18 cellular contexts compared by ENCODE assay signal in the genomic region with DNA sequence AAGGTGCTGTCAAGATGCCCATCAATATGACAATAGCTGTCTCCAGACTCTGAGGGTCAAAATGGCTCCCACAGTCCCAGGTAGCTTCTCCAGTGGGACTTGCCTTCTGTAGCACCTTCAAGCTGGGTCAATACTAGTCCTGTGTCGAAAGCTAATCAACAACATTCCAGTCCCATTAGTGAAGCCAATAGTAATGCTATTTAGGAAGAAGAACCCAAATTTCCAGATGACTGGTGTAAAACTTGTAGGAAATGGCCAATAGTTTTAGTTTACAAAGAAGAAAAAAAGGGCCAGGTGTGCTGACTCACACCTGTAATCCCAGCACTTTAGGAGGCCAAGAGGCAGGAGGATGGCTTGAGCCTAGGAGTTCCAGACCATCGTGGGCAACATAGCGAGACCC. TPM values are rescaled to one million over a fixed set of nuclear protein-coding genes. Genes with fewer than 3 reads are reported as not detected.
DNase-seq lines count a peak whose midpoint lies in the region; ATAC-seq lines count a peak whose summit lies in the region.
"Had no signal": no experiment of that assay in that cellular context is flagged by ENCODE, and none has a peak within 500 bp of the region (broad histone marks: within the 10 kb centered on the region; RNA-seq: fewer than 3 reads in every experiment).

No MANE protein-coding gene starts in this region.

- H3K27ac Mint-ChIP-seq in activated T-cell treated with anti-CD3 and anti-CD28 coated beads, Interleukin-2, amount 50 U/mL, for 72 hours: peak overlapping the region; percentile 69
- peak overlapping the region; percentile 65 to 99 (median 99) for H3K27ac Mint-ChIP-seq in IgD-negative memory B cell
- peak overlapping the region; percentile 100 for H3K27ac Mint-ChIP-seq in activated naive CD8-positive, alpha-beta T cell treated with anti-CD3 and anti-CD28 coated beads for 36 hours
- H3K27ac Mint-ChIP-seq in naive thymus-derived CD8-positive, alpha-beta T cell: peak overlapping the region; percentile 97 to 100 (median 100)
- H3K27ac Mint-ChIP-seq: dendritic cell treated with granulocyte-macrophage colony-stimulating factor and Interleukin-4, amounts not matched to agents 40 ng/mL and 50 ng/mL, for 4 days had no signal

- H3K4me3 Mint-ChIP-seq in activated T-cell treated with anti-CD3 and anti-CD28 coated beads, Interleukin-2, amount 50 U/mL, for 72 hours: peak overlapping the region; percentile 97 to 99
- peak overlapping the region in 1 of 4 donors; percentile 97 for H3K4me3 Mint-ChIP-seq in IgD-negative memory B cell
- no peak overlapping the region for H3K4me3 Mint-ChIP-seq in activated naive CD8-positive, alpha-beta T cell treated with anti-CD3 and anti-CD28 coated beads for 36 hours
- peak overlapping the region in 5 of 10 donors; percentile 82 to 100 (median 93) for H3K4me3 Mint-ChIP-seq in naive thymus-derived CD8-positive, alpha-beta T cell
- H3K4me3 Mint-ChIP-seq: dendritic cell treated with granulocyte-macrophage colony-stimulating factor and Interleukin-4, amounts not matched to agents 40 ng/mL and 50 ng/mL, for 4 days had no signal

- POLR2A ChIA-PET in naive thymus-derived CD8-positive, alpha-beta T cell (lab: Charles Lee): interaction anchor here (0.7 to 9.9 kb wide), 11 partner anchors 11 to 353 kb away, joined by 3 to 208 read pairs (median 25); a partner anchor contains a TSS

- H3K36me3 Mint-ChIP-seq in activated T-cell treated with anti-CD3 and anti-CD28 coated beads, Interleukin-2, amount 50 U/mL, for 72 hours (ENCODE audit: insufficient read depth in 2 of 2): peaks cover 14 to 15% of the 10 kb centered on the region in 2 donors
- H3K36me3 Mint-ChIP-seq in IgD-negative memory B cell: peaks cover 3% of the 10 kb centered on the region
- H3K36me3 Mint-ChIP-seq in activated naive CD8-positive, alpha-beta T cell treated with anti-CD3 and anti-CD28 coated beads for 36 hours: peaks cover 29% of the 10 kb centered on the region
- peaks cover 13 to 33% (median 16%) of the 10 kb centered on the region in 3 donors for H3K36me3 Mint-ChIP-seq in naive thymus-derived CD8-positive, alpha-beta T cell

- in situ Hi-C loops in G401 (cut with HindIII; ENCODE audit: low sequenced_read_pairs): no loop called here

- no peaks in the 10 kb centered on the region for H3K27me3 Mint-ChIP-seq in activated T-cell treated with anti-CD3 and anti-CD28 coated beads, Interleukin-2, amount 50 U/mL, for 72 hours (ENCODE audit: low read depth)
- peaks cover 1% of the 10 kb centered on the region for H3K27me3 Mint-ChIP-seq in IgD-negative memory B cell
- peaks cover 6% of the 10 kb centered on the region for H3K27me3 Mint-ChIP-seq in activated naive CD8-positive, alpha-beta T cell treated with anti-CD3 and anti-CD28 coated beads for 36 hours
- H3K27me3 Mint-ChIP-seq in naive thymus-derived CD8-positive, alpha-beta T cell: peaks cover 0 to 3% (median 0%) of the 10 kb centered on the region in 5 donors

- no peaks in the 10 kb centered on the region for H3K9me3 Mint-ChIP-seq in activated T-cell treated with anti-CD3 and anti-CD28 coated beads, Interleukin-2, amount 50 U/mL, for 72 hours
- H3K9me3 Mint-ChIP-seq in IgD-negative memory B cell: peaks cover 0 to 2% (median 0%) of the 10 kb centered on the region in 3 donors
- H3K9me3 Mint-ChIP-seq in activated naive CD8-positive, alpha-beta T cell treated with anti-CD3 and anti-CD28 coated beads for 36 hours: no peaks in the 10 kb centered on the region
- H3K9me3 Mint-ChIP-seq in naive thymus-derived CD8-positive, alpha-beta T cell: peaks cover 0 to 2% (median 0%) of the 10 kb centered on the region in 9 donors
- H3K9me3 Mint-ChIP-seq: dendritic cell treated with granulocyte-macrophage colony-stimulating factor and Interleukin-4, amounts not matched to agents 40 ng/mL and 50 ng/mL, for 4 days had no signal

- H3K4me1 Mint-ChIP-seq in activated T-cell treated with anti-CD3 and anti-CD28 coated beads, Interleukin-2, amount 50 U/mL, for 72 hours (ENCODE audit: low read depth): peaks cover 61% of the 10 kb centered on the region
- peaks cover 10 to 28% (median 26%) of the 10 kb centered on the region in 3 donors for H3K4me1 Mint-ChIP-seq in IgD-negative memory B cell
- H3K4me1 Mint-ChIP-seq in activated naive CD8-positive, alpha-beta T cell treated with anti-CD3 and anti-CD28 coated beads for 36 hours: peaks cover 52% of the 10 kb centered on the region
- peaks cover 24 to 48% (median 39%) of the 10 kb centered on the region in 4 donors for H3K4me1 Mint-ChIP-seq in naive thymus-derived CD8-positive, alpha-beta T cell

- no peak for DNase-seq in activated T-cell treated with anti-CD3 and anti-CD28 coated beads, Interleukin-2, amount 50 U/mL, for 72 hours
- no peak for DNase-seq in activated T-cell treated with anti-CD3 and anti-CD28 coated beads, Interleukin-2, amount 50 U/mL, for 48 hours
- no peak for DNase-seq in activated naive CD8-positive, alpha-beta T cell treated with anti-CD3 and anti-CD28 coated beads for 36 hours
- no peak for DNase-seq in naive thymus-derived CD8-positive, alpha-beta T cell
- DNase-seq in NCI-H345 (lab: John Stamatoyannopoulos, UW) (no peak), G401 (ENCODE audit: low spot score) (no peak)
- DNase-seq: activated CD4-positive, CD25-positive, alpha-beta regulatory T cell treated with anti-CD3 and anti-CD28 coated beads, Interleukin-2, amount 50 U/mL, for 72 hours; amniotic stem cell; GF-D8; NCI-H446 treated with DMSO at 0.1 percent for 48 hours; ovary; RPMI8226; tibial artery had no signal

- ATAC-seq in activated T-cell treated with anti-CD3 and anti-CD28 coated beads, Interleukin-2, amount 50 U/mL, for 72 hours (replicated peaks in 1 of 2): no peak
- no peak for ATAC-seq in naive thymus-derived CD8-positive, alpha-beta T cell
- ATAC-seq in HG03025 (IDR thresholded peaks at IDR 0.05; ENCODE audit: low FRiP score, unreplicated experiment): no peak
- ATAC-seq: HepG2, SK-N-SH treated with all-trans-retinoic acid at 6 μM for 48 hours had no signal

RNA-seq across cellular contexts. Expression of a gene that starts 2.0 kb away (rescaled TPM):
- total RNA-seq in activated T-cell treated with anti-CD3 and anti-CD28 coated beads, Interleukin-2, amount 50 U/mL, for 72 hours: 100 to 1,000 TPM; 253 to 291 TPM
- polyA plus RNA-seq in IgD-negative memory B cell: 65.5 TPM
- 100 to 1,000 TPM; 136 to 142 TPM for total RNA-seq in activated naive CD8-positive, alpha-beta T cell treated with anti-CD3 and anti-CD28 coated beads for 36 hours
- 100 to 1,000 TPM; 566 to 578 TPM for total RNA-seq in naive thymus-derived CD8-positive, alpha-beta T cell
- polyA plus RNA-seq in naive thymus-derived CD8-positive, alpha-beta T cell: 100 to 1,000 TPM; 177 to 292 (median 235) TPM
- total RNA-seq in G401 (2014; rRNA removed; shearing (Covaris generic)): 0.12 and 0.17 TPM in 2 replicates

Comparison
In these comparisons a context has a peak if more than half of its experiments do, and no peak if none do; other contexts are left out.
1. RNA of a gene that starts 2.0 kb away (total RNA-seq): 566 to 578 TPM in naive thymus-derived CD8-positive, alpha-beta T cell, 253 to 291 TPM in activated T-cell treated with anti-CD3 and anti-CD28 coated beads, Interleukin-2, amount 50 U/mL, for 72 hours and 136 to 142 TPM in activated naive CD8-positive, alpha-beta T cell treated with anti-CD3 and anti-CD28 coated beads for 36 hours; 0.12 to 0.17 TPM in G401; every median in the first group is over 100 times any median in the second.
2. Peak in every context shown above with its lines, with median percentiles within 50 percentile points of each other: H3K27ac Mint-ChIP-seq.